In genomic region chr13:112831801-112832200, GRCh38 we compare ENCODE assay signal across 1 cellular context.
TF ChIP-seq lines count a peak whose summit lies in the region.

No MANE protein-coding gene starts in this region.

TF ChIP-seq in HEK293, 187 proteins besides CTCF, POLR2A, EP300 and RAD21 (continued from another document):
- peak; percentile 87 for TF ChIP-seq ZSCAN4 (tag by site-specific recombination; IDR thresholded peaks at IDR 0.05)
- TF ChIP-seq, protein P1, sequence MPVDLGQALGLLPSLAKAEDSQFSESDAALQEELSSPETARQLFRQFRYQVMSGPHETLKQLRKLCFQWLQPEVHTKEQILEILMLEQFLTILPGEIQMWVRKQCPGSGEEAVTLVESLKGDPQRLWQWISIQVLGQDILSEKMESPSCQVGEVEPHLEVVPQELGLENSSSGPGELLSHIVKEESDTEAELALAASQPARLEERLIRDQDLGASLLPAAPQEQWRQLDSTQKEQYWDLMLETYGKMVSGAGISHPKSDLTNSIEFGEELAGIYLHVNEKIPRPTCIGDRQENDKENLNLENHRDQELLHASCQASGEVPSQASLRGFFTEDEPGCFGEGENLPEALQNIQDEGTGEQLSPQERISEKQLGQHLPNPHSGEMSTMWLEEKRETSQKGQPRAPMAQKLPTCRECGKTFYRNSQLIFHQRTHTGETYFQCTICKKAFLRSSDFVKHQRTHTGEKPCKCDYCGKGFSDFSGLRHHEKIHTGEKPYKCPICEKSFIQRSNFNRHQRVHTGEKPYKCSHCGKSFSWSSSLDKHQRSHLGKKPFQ (tag by site-specific recombination; IDR thresholded peaks at IDR 0.05) = peak; percentile 70; the same call in 1 of the 2 replicates
- TF ChIP-seq, protein P2, sequence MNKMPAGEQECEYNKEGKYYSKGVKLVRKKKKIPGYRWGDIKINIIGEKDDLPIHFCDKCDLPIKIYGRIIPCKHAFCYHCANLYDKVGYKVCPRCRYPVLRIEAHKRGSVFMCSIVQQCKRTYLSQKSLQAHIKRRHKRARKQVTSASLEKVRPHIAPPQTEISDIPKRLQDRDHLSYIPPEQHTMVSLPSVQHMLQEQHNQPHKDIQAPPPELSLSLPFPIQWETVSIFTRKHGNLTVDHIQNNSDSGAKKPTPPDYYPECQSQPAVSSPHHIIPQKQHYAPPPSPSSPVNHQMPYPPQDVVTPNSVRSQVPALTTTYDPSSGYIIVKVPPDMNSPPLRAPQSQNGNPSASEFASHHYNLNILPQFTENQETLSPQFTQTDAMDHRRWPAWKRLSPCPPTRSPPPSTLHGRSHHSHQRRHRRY (tag by site-specific recombination; IDR thresholded peaks at IDR 0.05) = no peak
- no peak for TF ChIP-seq GLI4 (tag by site-specific recombination; IDR thresholded peaks at IDR 0.05)
- no peak for TF ChIP-seq ZNF155 (tag by site-specific recombination; IDR thresholded peaks at IDR 0.05)
- no peak for TF ChIP-seq ZNF654 (tag by site-specific recombination; IDR thresholded peaks at IDR 0.05; ENCODE audit: low read depth)
TF ChIP-seq in HEK293: peak in this region for 2.
